In the genomic region with DNA sequence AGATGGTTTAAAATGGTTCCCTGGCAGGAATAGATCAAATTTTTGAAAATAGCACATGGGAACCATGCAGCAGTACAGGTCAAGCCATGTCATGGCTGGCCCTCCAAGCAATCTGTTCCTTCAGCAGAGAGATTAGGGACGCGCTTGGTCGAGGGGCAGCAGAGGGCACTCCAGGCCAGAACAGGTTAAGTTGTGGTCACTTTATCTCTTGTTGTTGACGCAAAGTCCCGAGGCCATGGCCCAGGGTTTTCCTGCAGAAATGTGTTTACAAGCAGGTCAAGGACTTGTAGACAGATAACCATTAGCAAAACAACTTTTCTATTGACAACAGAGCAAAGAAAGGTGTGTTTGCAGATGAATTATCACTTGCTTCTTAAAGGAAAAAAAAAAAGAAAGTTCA, we compare ENCODE assay signal across 10 cellular contexts.
DNase-seq lines count a peak whose midpoint lies in the region; ATAC-seq and TF ChIP-seq lines count a peak whose summit lies in the region.
"Had no signal": no experiment of that assay in that cellular context is flagged by ENCODE, and none has a peak within 500 bp of the region (broad histone marks: within the 10 kb centered on the region; RNA-seq: fewer than 3 reads in every experiment).

No MANE protein-coding gene starts in this region.

- ATAC-seq in HG03039 (IDR thresholded peaks at IDR 0.05; ENCODE audit: unreplicated experiment) (no peak), body of pancreas (no peak)
- ATAC-seq: gastrocnemius medialis; stimulated activated naive CD8-positive, alpha-beta T cell treated with anti-CD3 and anti-CD28 coated beads, Interleukin-15, amount 100 ng/mL, for 72 hours had no signal

- H3K27ac Mint-ChIP-seq in endodermal cell (no peak overlapping the region), nephron progenitor cell (peak overlapping the region; percentile 48)
- H3K27ac Mint-ChIP-seq: stimulated activated naive CD8-positive, alpha-beta T cell treated with anti-CD3 and anti-CD28 coated beads, Interleukin-15, amount 100 ng/mL, for 72 hours had no signal

- H3K9me3 ChIP-seq in endodermal cell (ENCODE audit: control insufficient read depth, low read length) (no peaks in the 10 kb centered on the region), body of pancreas (no peaks in the 10 kb centered on the region)
- H3K9me3 ChIP-seq: gastrocnemius medialis had no signal

- TF ChIP-seq POLR2A in NB4 (IDR thresholded peaks at IDR 0.05; ENCODE audit: extremely low read depth, insufficient read length) (no peak), body of pancreas (IDR thresholded peaks at IDR 0.05) (no peak)

- H3K27ac ChIP-seq in endodermal cell (ENCODE audit: low read depth, low read length) (no peak overlapping the region), body of pancreas (no peak overlapping the region)

- H3K9ac ChIP-seq in endodermal cell (ENCODE audit: extremely low read depth, low read length, poor library complexity, severe bottlenecking), result no peak overlapping the region

- H3K4me1 ChIP-seq in endodermal cell (ENCODE audit: control insufficient read depth, insufficient read depth, low read length), result peaks cover 9% of the 10 kb centered on the region
- H3K4me1 ChIP-seq in body of pancreas, result no peaks in the 10 kb centered on the region

- DNase-seq in GM06990 (ENCODE audit: extremely low read depth, insufficient read length), result no peak
- DNase-seq in NB4 (ENCODE audit: low read depth), result peak; percentile 60
- peak; percentile 86 for DNase-seq in endodermal cell
- peak; percentile 50 for DNase-seq in nephron progenitor cell
- no peak for DNase-seq in cortex of kidney (lab: John Stamatoyannopoulos, UW)
- no peak for DNase-seq in body of pancreas
- DNase-seq: NCI-H226; stimulated activated naive CD8-positive, alpha-beta T cell treated with anti-CD3 and anti-CD28 coated beads, Interleukin-15, amount 100 ng/mL, for 72 hours had no signal

- H3K27me3 ChIP-seq in GM06990 (replicated peaks; ENCODE audit: control insufficient read depth, insufficient read depth, low read length) (no peaks in the 10 kb centered on the region), endodermal cell (ENCODE audit: control insufficient read depth, insufficient read depth, low read length, poor library complexity, severe bottlenecking) (no peaks in the 10 kb centered on the region), body of pancreas (no peaks in the 10 kb centered on the region)
- H3K27me3 ChIP-seq: gastrocnemius medialis had no signal

- H3K36me3 ChIP-seq in GM06990 (ENCODE audit: control insufficient read depth, insufficient read depth, low read length) (no peaks in the 10 kb centered on the region), endodermal cell (ENCODE audit: control insufficient read depth, insufficient read depth, low read length) (no peaks in the 10 kb centered on the region), body of pancreas (replicated peaks in 1 of 2; ENCODE audit: insufficient read depth in 1 of 2, low read depth in 2 of 2) (no peaks in the 10 kb centered on the region)
- H3K36me3 ChIP-seq: gastrocnemius medialis had no signal

- H3K4me3 Mint-ChIP-seq in endodermal cell (no peak overlapping the region), nephron progenitor cell (no peak overlapping the region)
- H3K4me3 Mint-ChIP-seq: stimulated activated naive CD8-positive, alpha-beta T cell treated with anti-CD3 and anti-CD28 coated beads, Interleukin-15, amount 100 ng/mL, for 72 hours had no signal

- H3K27me3 Mint-ChIP-seq in endodermal cell (ENCODE audit: insufficient read depth) (peaks cover 8% of the 10 kb centered on the region), nephron progenitor cell (ENCODE audit: low read depth, poor library complexity) (no peaks in the 10 kb centered on the region)
- H3K27me3 Mint-ChIP-seq: stimulated activated naive CD8-positive, alpha-beta T cell treated with anti-CD3 and anti-CD28 coated beads, Interleukin-15, amount 100 ng/mL, for 72 hours had no signal

- peak; percentile 36 for TF ChIP-seq CTCF in GM06990 (IDR thresholded peaks at IDR 0.05; ENCODE audit: insufficient read depth, low read length, poor library complexity, severe bottlenecking)
- peak; percentile 8 for TF ChIP-seq CTCF in NB4 (IDR thresholded peaks at IDR 0.05; ENCODE audit: low read depth, low read length)
- TF ChIP-seq CTCF in endodermal cell (conservative IDR thresholded peaks at IDR 0.05), result peak; percentile 78
- TF ChIP-seq CTCF in nephron progenitor cell (IDR thresholded peaks at IDR 0.05), result peak; percentile 46
- no peak for TF ChIP-seq CTCF in body of pancreas (IDR thresholded peaks at IDR 0.05)

- H3K4me3 ChIP-seq in GM06990 (replicated peaks; ENCODE audit: low read depth, low read length), result no peak overlapping the region
- no peak overlapping the region for H3K4me3 ChIP-seq in NB4 (ENCODE audit: low read depth, low read length)
- H3K4me3 ChIP-seq in endodermal cell (ENCODE audit: low read length), result no peak overlapping the region
- H3K4me3 ChIP-seq in body of pancreas, result no peak overlapping the region
- H3K4me3 ChIP-seq: gastrocnemius medialis had no signal

- H3K36me3 Mint-ChIP-seq in endodermal cell (ENCODE audit: low read depth), result no peaks in the 10 kb centered on the region
- H3K36me3 Mint-ChIP-seq in nephron progenitor cell (ENCODE audit: low read depth), result no peaks in the 10 kb centered on the region

- intact Hi-C loops in body of pancreas (cut with DNase I), result no loop called here

- 26 to 27% methylated on average over 3 to 5 of the region's 5 CpGs for WGBS in endodermal cell (ENCODE audit: insufficient coverage in 1 of 2, insufficient read length in 1 of 2), 2 experiments
- 32 to 37% methylated on average over 5 of the region's 5 CpGs for WGBS in body of pancreas, 2 donors

- H3K4me1 Mint-ChIP-seq in endodermal cell, result peaks cover 25% of the 10 kb centered on the region
- peaks cover 42% of the 10 kb centered on the region for H3K4me1 Mint-ChIP-seq in nephron progenitor cell
- H3K4me1 Mint-ChIP-seq: stimulated activated naive CD8-positive, alpha-beta T cell treated with anti-CD3 and anti-CD28 coated beads, Interleukin-15, amount 100 ng/mL, for 72 hours had no signal

- H3K9me3 Mint-ChIP-seq in endodermal cell (no peaks in the 10 kb centered on the region), nephron progenitor cell (peaks cover 5% of the 10 kb centered on the region)
- H3K9me3 Mint-ChIP-seq: stimulated activated naive CD8-positive, alpha-beta T cell treated with anti-CD3 and anti-CD28 coated beads, Interleukin-15, amount 100 ng/mL, for 72 hours had no signal

Comparison
In these comparisons a context has a peak if more than half of its experiments do, and no peak if none do; other contexts are left out.
1. DNase-seq: peak in NB4 (single experiment), endodermal cell (single experiment) and nephron progenitor cell (single experiment); none in GM06990 (single experiment), cortex of kidney (single experiment) and body of pancreas (0 of 4).
2. CTCF ChIP-seq: peak in GM06990 (single experiment), NB4 (single experiment), endodermal cell (single experiment) and nephron progenitor cell (single experiment); none in body of pancreas (0 of 7).